ENCODE assay signal across 1 cellular context in genomic region chr7:105024734-105025133, GRCh38.
A peak's percentile ranks its signal among the peaks of the same experiment; 100 is the strongest.
TF ChIP-seq lines count a peak whose summit lies in the region.

No MANE protein-coding gene starts in this region.

TF ChIP-seq in HEK293, 187 proteins besides CTCF, POLR2A, EP300 and RAD21 (continued from another document and continues in another):
- TF ChIP-seq ZBTB26 (tag by site-specific recombination; optimal IDR thresholded peaks at IDR 0.05): no peak
- TF ChIP-seq ZNF426 (tag by site-specific recombination; IDR thresholded peaks at IDR 0.05): no peak
- TF ChIP-seq ZNF473 (tag by site-specific recombination; IDR thresholded peaks at IDR 0.05): no peak
- TF ChIP-seq, protein P1, sequence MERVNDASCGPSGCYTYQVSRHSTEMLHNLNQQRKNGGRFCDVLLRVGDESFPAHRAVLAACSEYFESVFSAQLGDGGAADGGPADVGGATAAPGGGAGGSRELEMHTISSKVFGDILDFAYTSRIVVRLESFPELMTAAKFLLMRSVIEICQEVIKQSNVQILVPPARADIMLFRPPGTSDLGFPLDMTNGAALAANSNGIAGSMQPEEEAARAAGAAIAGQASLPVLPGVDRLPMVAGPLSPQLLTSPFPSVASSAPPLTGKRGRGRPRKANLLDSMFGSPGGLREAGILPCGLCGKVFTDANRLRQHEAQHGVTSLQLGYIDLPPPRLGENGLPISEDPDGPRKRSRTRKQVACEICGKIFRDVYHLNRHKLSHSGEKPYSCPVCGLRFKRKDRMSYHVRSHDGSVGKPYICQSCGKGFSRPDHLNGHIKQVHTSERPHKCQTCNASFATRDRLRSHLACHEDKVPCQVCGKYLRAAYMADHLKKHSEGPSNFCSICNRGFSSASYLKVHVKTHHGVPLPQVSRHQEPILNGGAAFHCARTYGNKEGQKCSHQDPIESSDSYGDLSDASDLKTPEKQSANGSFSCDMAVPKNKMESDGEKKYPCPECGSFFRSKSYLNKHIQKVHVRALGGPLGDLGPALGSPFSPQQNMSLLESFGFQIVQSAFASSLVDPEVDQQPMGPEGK (tag by site-specific recombination; IDR thresholded peaks at IDR 0.05): no peak
- peak; percentile 27; the same call in 1 of the 2 replicates for TF ChIP-seq ZBTB17 (tag by site-specific recombination; IDR thresholded peaks at IDR 0.05)
- TF ChIP-seq ZNF626 (tag by site-specific recombination; IDR thresholded peaks at IDR 0.05): 0 out of 2 replicates have a peak, but pooled peaks have one; percentile 43
- TF ChIP-seq OSR2 (tag by site-specific recombination; IDR thresholded peaks at IDR 0.05): peak; percentile 99
- no peak for TF ChIP-seq ZNF624 (tag by site-specific recombination; IDR thresholded peaks at IDR 0.05)
- no peak for TF ChIP-seq ZNF23 (tag by site-specific recombination; IDR thresholded peaks at IDR 0.05; ENCODE audit: borderline replicate concordance)
- no peak for TF ChIP-seq ZNF658 (tag by site-specific recombination; IDR thresholded peaks at IDR 0.05)
- TF ChIP-seq ZNF449 (tag by site-specific recombination; IDR thresholded peaks at IDR 0.05): peak; percentile 58; the same call in 1 of the 2 replicates
- peak; percentile 78; the same call in 1 of the 2 replicates for TF ChIP-seq IKZF3 (tag by site-specific recombination; IDR thresholded peaks at IDR 0.05)
- no peak for TF ChIP-seq ZNF202 (tag by site-specific recombination; IDR thresholded peaks at IDR 0.05; ENCODE audit: borderline replicate concordance)
- TF ChIP-seq MZF1 (tag by site-specific recombination; IDR thresholded peaks at IDR 0.05; ENCODE audit: borderline replicate concordance): 0 out of 2 replicates have a peak, but pooled peaks have one; percentile 19
- TF ChIP-seq, protein P2, sequence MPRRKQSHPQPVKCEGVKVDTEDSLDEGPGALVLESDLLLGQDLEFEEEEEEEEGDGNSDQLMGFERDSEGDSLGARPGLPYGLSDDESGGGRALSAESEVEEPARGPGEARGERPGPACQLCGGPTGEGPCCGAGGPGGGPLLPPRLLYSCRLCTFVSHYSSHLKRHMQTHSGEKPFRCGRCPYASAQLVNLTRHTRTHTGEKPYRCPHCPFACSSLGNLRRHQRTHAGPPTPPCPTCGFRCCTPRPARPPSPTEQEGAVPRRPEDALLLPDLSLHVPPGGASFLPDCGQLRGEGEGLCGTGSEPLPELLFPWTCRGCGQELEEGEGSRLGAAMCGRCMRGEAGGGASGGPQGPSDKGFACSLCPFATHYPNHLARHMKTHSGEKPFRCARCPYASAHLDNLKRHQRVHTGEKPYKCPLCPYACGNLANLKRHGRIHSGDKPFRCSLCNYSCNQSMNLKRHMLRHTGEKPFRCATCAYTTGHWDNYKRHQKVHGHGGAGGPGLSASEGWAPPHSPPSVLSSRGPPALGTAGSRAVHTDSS (tag by site-specific recombination; IDR thresholded peaks at IDR 0.05): peak; percentile 20; the same call in 1 of the 2 replicates
- TF ChIP-seq ZNF366 (tag by site-specific recombination; conservative IDR thresholded peaks at IDR 0.05): peak; percentile 52; the same call in 1 of the 2 replicates
- TF ChIP-seq, protein P3, sequence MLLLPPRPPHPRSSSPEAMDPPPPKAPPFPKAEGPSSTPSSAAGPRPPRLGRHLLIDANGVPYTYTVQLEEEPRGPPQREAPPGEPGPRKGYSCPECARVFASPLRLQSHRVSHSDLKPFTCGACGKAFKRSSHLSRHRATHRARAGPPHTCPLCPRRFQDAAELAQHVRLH (tag by site-specific recombination; IDR thresholded peaks at IDR 0.05): peak; percentile 80; the same call in 1 of the 2 replicates
- TF ChIP-seq ZNF248 (tag by site-specific recombination; IDR thresholded peaks at IDR 0.05): no peak
- TF ChIP-seq ZNF747 (tag by site-specific recombination; IDR thresholded peaks at IDR 0.05): no peak
- 0 out of 2 replicates have a peak, but pooled peaks have one; percentile 72 for TF ChIP-seq ZNF610 (tag by site-specific recombination; IDR thresholded peaks at IDR 0.05; ENCODE audit: borderline replicate concordance)
- peak; percentile 79 for TF ChIP-seq WT1 (tag by site-specific recombination; IDR thresholded peaks at IDR 0.05)
- TF ChIP-seq TCF7L2 (IDR thresholded peaks at IDR 0.05; ENCODE audit: borderline replicate concordance, low read depth, low read length): peak; percentile 71; the same call in 1 of the 2 replicates
- peak; percentile 92 for TF ChIP-seq TSHZ1 (tag by site-specific recombination; IDR thresholded peaks at IDR 0.05; ENCODE audit: borderline replicate concordance)
- TF ChIP-seq ZNF18 (tag by site-specific recombination; IDR thresholded peaks at IDR 0.05): peak; percentile 43; the same call in 1 of the 2 replicates
- peak; percentile 57; the same call in 1 of the 2 replicates for TF ChIP-seq SP7 (tag by site-specific recombination; IDR thresholded peaks at IDR 0.05)
- TF ChIP-seq SCRT1 (tag by site-specific recombination; IDR thresholded peaks at IDR 0.05; ENCODE audit: borderline replicate concordance): 0 out of 2 replicates have a peak, but pooled peaks have one; percentile 40
- 0 out of 2 replicates have a peak, but pooled peaks have one; percentile 47 for TF ChIP-seq ZBTB6 (tag by site-specific recombination; IDR thresholded peaks at IDR 0.05)
- peak; percentile 73; the same call in 1 of the 2 replicates for TF ChIP-seq BCL11A (tag by site-specific recombination; IDR thresholded peaks at IDR 0.05; ENCODE audit: low read depth)
- TF ChIP-seq ZEB2 (tag by site-specific recombination; IDR thresholded peaks at IDR 0.05): peak; percentile 67; the same call in 1 of the 2 replicates
- peak; percentile 94 for TF ChIP-seq INSM2 (tag by site-specific recombination; IDR thresholded peaks at IDR 0.05)
- TF ChIP-seq, protein P4, sequence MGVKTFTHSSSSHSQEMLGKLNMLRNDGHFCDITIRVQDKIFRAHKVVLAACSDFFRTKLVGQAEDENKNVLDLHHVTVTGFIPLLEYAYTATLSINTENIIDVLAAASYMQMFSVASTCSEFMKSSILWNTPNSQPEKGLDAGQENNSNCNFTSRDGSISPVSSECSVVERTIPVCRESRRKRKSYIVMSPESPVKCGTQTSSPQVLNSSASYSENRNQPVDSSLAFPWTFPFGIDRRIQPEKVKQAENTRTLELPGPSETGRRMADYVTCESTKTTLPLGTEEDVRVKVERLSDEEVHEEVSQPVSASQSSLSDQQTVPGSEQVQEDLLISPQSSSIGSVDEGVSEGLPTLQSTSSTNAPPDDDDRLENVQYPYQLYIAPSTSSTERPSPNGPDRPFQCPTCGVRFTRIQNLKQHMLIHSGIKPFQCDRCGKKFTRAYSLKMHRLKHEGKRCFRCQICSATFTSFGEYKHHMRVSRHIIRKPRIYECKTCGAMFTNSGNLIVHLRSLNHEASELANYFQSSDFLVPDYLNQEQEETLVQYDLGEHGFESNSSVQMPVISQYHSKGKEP (tag by site-specific recombination; IDR thresholded peaks at IDR 0.05): peak; percentile 84
- peak; percentile 50 for TF ChIP-seq ZNF2 (tag by site-specific recombination; IDR thresholded peaks at IDR 0.05)
- 0 out of 2 replicates have a peak, but pooled peaks have one; percentile 11 for TF ChIP-seq ZBTB8A (tag by site-specific recombination; IDR thresholded peaks at IDR 0.05)
- TF ChIP-seq GLI4 (tag by site-specific recombination; IDR thresholded peaks at IDR 0.05): no peak
- TF ChIP-seq ZNF548 (tag by site-specific recombination; IDR thresholded peaks at IDR 0.05): no peak
- TF ChIP-seq ZSCAN30 (tag by site-specific recombination; IDR thresholded peaks at IDR 0.05): peak; percentile 84
- TF ChIP-seq MYNN (tag by site-specific recombination; IDR thresholded peaks at IDR 0.05; ENCODE audit: borderline replicate concordance): peak; percentile 86
- TF ChIP-seq HIC1 (tag by site-specific recombination; IDR thresholded peaks at IDR 0.05): peak; percentile 71; the same call in 1 of the 2 replicates
- TF ChIP-seq SP3 (tag by site-specific recombination; IDR thresholded peaks at IDR 0.05): no peak
- peak; percentile 52 for TF ChIP-seq ZNF600 (tag by site-specific recombination; IDR thresholded peaks at IDR 0.05)
- no peak for TF ChIP-seq ZNF157 (tag by site-specific recombination; IDR thresholded peaks at IDR 0.05)
- TF ChIP-seq GFI1B (tag by site-specific recombination; IDR thresholded peaks at IDR 0.05): peak; percentile 100
